8 cellular contexts compared by ENCODE assay signal in genomic region chr16:1342526-1343427, GRCh38. TPM values are rescaled to one million over a fixed set of nuclear protein-coding genes. Genes with fewer than 3 reads are reported as not detected.
DNase-seq lines count a peak whose midpoint lies in the region; ATAC-seq, FAIRE-seq and TF ChIP-seq lines count a peak whose summit lies in the region.

No MANE protein-coding gene starts in this region.

- no peaks in the 10 kb centered on the region for H3K36me3 Mint-ChIP-seq in activated naive CD4-positive, alpha-beta T cell treated with anti-CD3 and anti-CD28 coated beads, Interleukin-2, amount 50 U/mL, for 24 hours
- no peaks in the 10 kb centered on the region for H3K36me3 Mint-ChIP-seq in progenitor cell of endocrine pancreas (ENCODE audit: insufficient read depth)

- TF ChIP-seq POLR2A in GM12891 (IDR thresholded peaks at IDR 0.05; ENCODE audit: low read depth, low read length), result no peak

- H3K4me3 Mint-ChIP-seq in activated naive CD4-positive, alpha-beta T cell treated with anti-CD3 and anti-CD28 coated beads, Interleukin-2, amount 50 U/mL, for 24 hours, result peak overlapping the region; percentile 70
- H3K4me3 Mint-ChIP-seq in progenitor cell of endocrine pancreas (ENCODE audit: low read depth), result peak overlapping the region; percentile 70

- FAIRE-seq in GM12891 (lab: Jason Lieb, UNC), result peak; percentile 100
- FAIRE-seq in urothelium cell line (lab: Jason Lieb, UNC), result peak; percentile 99

- H3K4me1 Mint-ChIP-seq in activated naive CD4-positive, alpha-beta T cell treated with anti-CD3 and anti-CD28 coated beads, Interleukin-2, amount 50 U/mL, for 24 hours, result peaks cover 15% of the 10 kb centered on the region
- H3K4me1 Mint-ChIP-seq in progenitor cell of endocrine pancreas (ENCODE audit: low read depth), result peaks cover 6% of the 10 kb centered on the region

- intact Hi-C loops in cardiac septum (cut with DNase I), result no loop called here

- peak overlapping the region; percentile 84 for H3K27ac Mint-ChIP-seq in activated naive CD4-positive, alpha-beta T cell treated with anti-CD3 and anti-CD28 coated beads, Interleukin-2, amount 50 U/mL, for 24 hours
- H3K27ac Mint-ChIP-seq in progenitor cell of endocrine pancreas, result peak overlapping the region; percentile 67

- no peaks in the 10 kb centered on the region for H3K9me3 Mint-ChIP-seq in activated naive CD4-positive, alpha-beta T cell treated with anti-CD3 and anti-CD28 coated beads, Interleukin-2, amount 50 U/mL, for 24 hours
- no peaks in the 10 kb centered on the region for H3K9me3 Mint-ChIP-seq in progenitor cell of endocrine pancreas (ENCODE audit: low read depth)

- H3K27me3 Mint-ChIP-seq in activated naive CD4-positive, alpha-beta T cell treated with anti-CD3 and anti-CD28 coated beads, Interleukin-2, amount 50 U/mL, for 24 hours, result no peaks in the 10 kb centered on the region
- no peaks in the 10 kb centered on the region for H3K27me3 Mint-ChIP-seq in progenitor cell of endocrine pancreas

- TF ChIP-seq CTCF in progenitor cell of endocrine pancreas (IDR thresholded peaks at IDR 0.05; ENCODE audit: unreplicated experiment), result no peak

- DNase-seq in GM12891 (ENCODE audit: insufficient read length, low spot score) (peak; percentile 100), NCI-H1105 treated with DMSO at 0.1 percent for 48 hours (lab: John Stamatoyannopoulos, UW) (peak; percentile 92), cardiac septum (ENCODE audit: low spot score) (peak; percentile 97), progenitor cell of endocrine pancreas (ENCODE audit: low spot score, unreplicated experiment) (peak; percentile 95), urothelium cell line (ENCODE audit: low spot score) (peak; percentile 97)

- ATAC-seq in HG02798 (IDR thresholded peaks at IDR 0.05; ENCODE audit: poor library complexity, unreplicated experiment) (peak; percentile 87), SK-N-SH treated with all-trans-retinoic acid at 6 μM for 48 hours (peak; percentile 93)

TF ChIP-seq in GM12891, 5 proteins besides CTCF, POLR2A, EP300 and RAD21:
- no peak for TF ChIP-seq POLR2AphosphoS5 (IDR thresholded peaks at IDR 0.05; ENCODE audit: low read depth, low read length)
- 0 out of 2 replicates have a peak, but pooled peaks have one; percentile 14 for TF ChIP-seq SPI1 (IDR thresholded peaks at IDR 0.05; ENCODE audit: low read depth, low read length)

TF ChIP-seq in SK-N-SH treated with all-trans-retinoic acid at 6 μM for 48 hours, 23 proteins besides CTCF, POLR2A, EP300 and RAD21:
- TF ChIP-seq CSDC2 (CRISPR knock-in tag; IDR thresholded peaks at IDR 0.05) (no peak), ZFP30 (CRISPR knock-in tag; IDR thresholded peaks at IDR 0.05) (no peak), RARB (CRISPR knock-in tag; IDR thresholded peaks at IDR 0.05) (no peak), ISL1 (CRISPR knock-in tag; IDR thresholded peaks at IDR 0.05) (no peak), OSR1 (CRISPR knock-in tag; IDR thresholded peaks at IDR 0.05) (no peak), SNAI2 (CRISPR knock-in tag; IDR thresholded peaks at IDR 0.05) (no peak), PATZ1 (CRISPR knock-in tag; IDR thresholded peaks at IDR 0.05; ENCODE audit: borderline replicate concordance) (no peak), ZNF565 (CRISPR knock-in tag; conservative IDR thresholded peaks at IDR 0.05; ENCODE audit: low read depth) (no peak), ESRRG (CRISPR knock-in tag; IDR thresholded peaks at IDR 0.05) (no peak)
- TF ChIP-seq, protein P1, sequence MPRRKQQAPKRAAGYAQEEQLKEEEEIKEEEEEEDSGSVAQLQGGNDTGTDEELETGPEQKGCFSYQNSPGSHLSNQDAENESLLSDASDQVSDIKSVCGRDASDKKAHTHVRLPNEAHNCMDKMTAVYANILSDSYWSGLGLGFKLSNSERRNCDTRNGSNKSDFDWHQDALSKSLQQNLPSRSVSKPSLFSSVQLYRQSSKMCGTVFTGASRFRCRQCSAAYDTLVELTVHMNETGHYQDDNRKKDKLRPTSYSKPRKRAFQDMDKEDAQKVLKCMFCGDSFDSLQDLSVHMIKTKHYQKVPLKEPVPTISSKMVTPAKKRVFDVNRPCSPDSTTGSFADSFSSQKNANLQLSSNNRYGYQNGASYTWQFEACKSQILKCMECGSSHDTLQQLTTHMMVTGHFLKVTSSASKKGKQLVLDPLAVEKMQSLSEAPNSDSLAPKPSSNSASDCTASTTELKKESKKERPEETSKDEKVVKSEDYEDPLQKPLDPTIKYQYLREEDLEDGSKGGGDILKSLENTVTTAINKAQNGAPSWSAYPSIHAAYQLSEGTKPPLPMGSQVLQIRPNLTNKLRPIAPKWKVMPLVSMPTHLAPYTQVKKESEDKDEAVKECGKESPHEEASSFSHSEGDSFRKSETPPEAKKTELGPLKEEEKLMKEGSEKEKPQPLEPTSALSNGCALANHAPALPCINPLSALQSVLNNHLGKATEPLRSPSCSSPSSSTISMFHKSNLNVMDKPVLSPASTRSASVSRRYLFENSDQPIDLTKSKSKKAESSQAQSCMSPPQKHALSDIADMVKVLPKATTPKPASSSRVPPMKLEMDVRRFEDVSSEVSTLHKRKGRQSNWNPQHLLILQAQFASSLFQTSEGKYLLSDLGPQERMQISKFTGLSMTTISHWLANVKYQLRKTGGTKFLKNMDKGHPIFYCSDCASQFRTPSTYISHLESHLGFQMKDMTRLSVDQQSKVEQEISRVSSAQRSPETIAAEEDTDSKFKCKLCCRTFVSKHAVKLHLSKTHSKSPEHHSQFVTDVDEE (CRISPR knock-in tag; IDR thresholded peaks at IDR 0.05), result no peak

RNA-seq across cellular contexts. Expression of gene TSR3, which starts 8.9 kb away (rescaled TPM):
- 42.4 TPM for polyA plus RNA-seq in GM12891 (2012; ENCODE audit: low read depth, missing spikeins)
- total RNA-seq in cardiac septum, result 55.0 TPM
- 52.6 and 56.8 TPM in 2 replicates for total RNA-seq in progenitor cell of endocrine pancreas

RNA-seq across cellular contexts. Expression of gene GNPTG, which starts 9.0 kb away (rescaled TPM):
- polyA plus RNA-seq in GM12891 (2012; ENCODE audit: low read depth, missing spikeins), result 18.7 TPM
- total RNA-seq in cardiac septum, result 32.3 TPM
- total RNA-seq in progenitor cell of endocrine pancreas, result 49.7 and 51.7 TPM in 2 replicates

RNA-seq across cellular contexts. Expression of gene BAIAP3, which starts 9.3 kb away (rescaled TPM):
- 0.21 TPM for polyA plus RNA-seq in GM12891 (2012; ENCODE audit: low read depth, missing spikeins)
- 3.8 TPM for total RNA-seq in cardiac septum
- 17.5 and 18.2 TPM in 2 replicates for total RNA-seq in progenitor cell of endocrine pancreas

RNA-seq across cellular contexts. Expression of gene UBE2I, which starts 33.3 kb away (rescaled TPM):
- 113 TPM for polyA plus RNA-seq in GM12891 (2012; ENCODE audit: low read depth, missing spikeins)
- total RNA-seq in cardiac septum (86.6 TPM), progenitor cell of endocrine pancreas (211 and 212 TPM in 2 replicates)

Comparison
In these comparisons a context has a peak if more than half of its experiments do, and no peak if none do; other contexts are left out.
1. Peak in every context shown above with its lines: DNase-seq and ATAC-seq.